ENCODE assay signal across 17 cellular contexts in genomic region chr10:44051584-44052385, GRCh38.
DNase-seq lines count a peak whose midpoint lies in the region; ATAC-seq and TF ChIP-seq lines count a peak whose summit lies in the region.
"Had no signal": no experiment of that assay in that cellular context is flagged by ENCODE, and none has a peak within 500 bp of the region (broad histone marks: within the 10 kb centered on the region; RNA-seq: fewer than 3 reads in every experiment).

No MANE protein-coding gene starts in this region.

- no peaks in the 10 kb centered on the region for H3K9me3 Mint-ChIP-seq in activated CD4-positive, alpha-beta T cell treated with anti-CD3 and anti-CD28 coated beads for 36 hours (ENCODE audit: low read depth)
- H3K9me3 Mint-ChIP-seq: naive thymus-derived CD4-positive, alpha-beta T cell had no signal

- H4K8ac ChIP-seq in mesenchymal stem cell (ENCODE audit: low read length): no peak overlapping the region

- H3K4me1 Mint-ChIP-seq in activated CD4-positive, alpha-beta T cell treated with anti-CD3 and anti-CD28 coated beads for 36 hours: no peaks in the 10 kb centered on the region

- H3K27me3 ChIP-seq in AG04450 (ENCODE audit: control insufficient read depth, insufficient read depth, low read length) (no peaks in the 10 kb centered on the region), mammary epithelial cell (ENCODE audit: insufficient read depth, low read length) (no peaks in the 10 kb centered on the region), mesenchymal stem cell (ENCODE audit: control insufficient read depth in 1 of 2, insufficient read depth in 1 of 2, low read length in 2 of 2) (peaks cover 16 to 26% of the 10 kb centered on the region in 2 experiments)

- no peak for ATAC-seq in activated CD4-positive, CD25-positive, alpha-beta regulatory T cell treated with anti-CD3 and anti-CD28 coated beads, Interleukin-2, amount 50 U/mL, for 24 hours
- ATAC-seq in activated CD4-positive, alpha-beta T cell treated with anti-CD3 and anti-CD28 coated beads for 36 hours: no peak
- ATAC-seq: naive thymus-derived CD4-positive, alpha-beta T cell; WTC11 had no signal

- H3K36me3 ChIP-seq in mammary epithelial cell (ENCODE audit: insufficient read depth, low read length): no peaks in the 10 kb centered on the region
- H3K36me3 ChIP-seq in mesenchymal stem cell (ENCODE audit: control insufficient read depth in 1 of 2, insufficient read depth in 2 of 2, low read depth in 1 of 2, low read length in 2 of 2): no peaks in the 10 kb centered on the region

- no peak overlapping the region for H2AK5ac ChIP-seq in mesenchymal stem cell (ENCODE audit: low read length, severe bottlenecking)

- H3K36me3 Mint-ChIP-seq in activated CD4-positive, alpha-beta T cell treated with anti-CD3 and anti-CD28 coated beads for 36 hours (ENCODE audit: low read depth): no peaks in the 10 kb centered on the region
- H3K36me3 Mint-ChIP-seq: naive thymus-derived CD4-positive, alpha-beta T cell; WTC11 had no signal

- no peak overlapping the region for H3K27ac Mint-ChIP-seq in activated CD4-positive, alpha-beta T cell treated with anti-CD3 and anti-CD28 coated beads for 36 hours
- H3K27ac Mint-ChIP-seq: naive thymus-derived CD4-positive, alpha-beta T cell; WTC11 had no signal

- H2AFZ ChIP-seq in mammary epithelial cell (ENCODE audit: low read depth, low read length) (no peak overlapping the region), mesenchymal stem cell (ENCODE audit: low read depth, low read length) (no peak overlapping the region)

- intact Hi-C loops in mammary epithelial cell (cut with micrococcal nuclease): no loop called here
- intact Hi-C loops in activated CD4-positive, alpha-beta T cell treated with anti-CD3 and anti-CD28 coated beads for 36 hours (cut with DNase I, micrococcal nuclease): no loop called here

- H3K4me3 ChIP-seq in AG04450 (ENCODE audit: low read depth, low read length): no peak overlapping the region
- H3K4me3 ChIP-seq in mammary epithelial cell (replicated peaks in 1 of 3; ENCODE audit: insufficient read depth in 1 of 3, low read depth in 2 of 3, low read length in 3 of 3): no peak overlapping the region
- no peak overlapping the region for H3K4me3 ChIP-seq in mesenchymal stem cell (ENCODE audit: insufficient read depth in 1 of 2, low read depth in 1 of 2, low read length in 2 of 2)
- H3K4me3 ChIP-seq: skin epidermis had no signal

- no peak overlapping the region for H2BK5ac ChIP-seq in mesenchymal stem cell (ENCODE audit: low read depth, low read length, poor library complexity, severe bottlenecking)

- no peak overlapping the region for H3K9ac ChIP-seq in mammary epithelial cell (ENCODE audit: insufficient read depth, low read length)
- no peak overlapping the region for H3K9ac ChIP-seq in mesenchymal stem cell (ENCODE audit: low read length)

- H3K18ac ChIP-seq in mesenchymal stem cell (ENCODE audit: low read depth in 1 of 2, low read length in 2 of 2): no peak overlapping the region

- 45% methylated on average over 10 of the region's 10 CpGs for WGBS in mammary epithelial cell (ENCODE audit: low coverage, missing lambda C conversion rate)
- WGBS in mesenchymal stem cell: 56% methylated on average over 8 of the region's 10 CpGs

- H3K23ac ChIP-seq in mesenchymal stem cell (ENCODE audit: low read length in 2 of 2): no peak overlapping the region

- H3K9me3 ChIP-seq in AG04450 (ENCODE audit: control insufficient read depth, insufficient read depth, low read length) (no peaks in the 10 kb centered on the region), mammary epithelial cell (replicated peaks; ENCODE audit: insufficient read depth, low read length) (peaks cover 9% of the 10 kb centered on the region), mesenchymal stem cell (ENCODE audit: control insufficient read depth, low read length) (no peaks in the 10 kb centered on the region)

- H4K20me1 ChIP-seq in mammary epithelial cell (ENCODE audit: insufficient read depth, low read length): no peaks in the 10 kb centered on the region

- H4K91ac ChIP-seq in mesenchymal stem cell (ENCODE audit: low read length): no peak overlapping the region

- no peak overlapping the region for H3K14ac ChIP-seq in mesenchymal stem cell (ENCODE audit: low read length in 2 of 2)

- in situ Hi-C loops in mammary epithelial cell (cut with MboI; ENCODE audit: low sequenced_read_pairs in 2 of 2): no loop called here

- H3K4me1 ChIP-seq in mammary epithelial cell (ENCODE audit: insufficient read depth, low read length) (no peaks in the 10 kb centered on the region), mesenchymal stem cell (ENCODE audit: control insufficient read depth, insufficient read depth, low read depth, low read length) (peaks cover 10% of the 10 kb centered on the region)

- CTCF ChIA-PET in AG04450 (lab: Charles Lee): no interaction called here
- CTCF ChIA-PET in mammary epithelial cell (lab: Charles Lee; ENCODE audit: low non-redundant PET): no interaction called here
- CTCF ChIA-PET in activated CD4-positive, alpha-beta T cell treated with anti-CD3 and anti-CD28 coated beads for 36 hours (lab: Charles Lee): interaction anchor here (1.3 kb wide), 1 partner anchor 208 kb away, joined by 3 read pairs; no protein-coding TSS in a partner anchor

- H3K79me1 ChIP-seq in mesenchymal stem cell (replicated peaks; ENCODE audit: low read length, poor library complexity, severe bottlenecking): no peaks in the 10 kb centered on the region

- BruUV-seq in mammary epithelial cell (replicated peaks; lab: Mats Ljungman, UMichigan): no TSS peak

- no peak overlapping the region for H2BK15ac ChIP-seq in mesenchymal stem cell (ENCODE audit: low read depth, poor library complexity, severe bottlenecking)

- H3K4ac ChIP-seq in mesenchymal stem cell (ENCODE audit: low read depth in 1 of 2, low read length in 2 of 2): no peak overlapping the region

- dilution Hi-C loops in mammary epithelial cell (cut with HindIII; ENCODE audit: low sequenced_read_pairs): no loop called here

- H3K27ac ChIP-seq in AG04450 (ENCODE audit: low read depth, low read length) (no peak overlapping the region), mammary epithelial cell (ENCODE audit: insufficient read depth, low read depth, low read length) (no peak overlapping the region), mesenchymal stem cell (ENCODE audit: low read length, poor library complexity, severe bottlenecking) (no peak overlapping the region)
- H3K27ac ChIP-seq: epithelial cell of prostate, skin epidermis had no signal

- DNase-seq in AG04450 (ENCODE audit: low read depth, low spot score): peak; percentile 18
- DNase-seq in HT1080 (ENCODE audit: low read depth): peak; percentile 38
- DNase-seq in mammary epithelial cell: peak; percentile 64
- peak; percentile 9 for DNase-seq in mesenchymal stem cell
- no peak for DNase-seq in NCI-H1417 (lab: John Stamatoyannopoulos, UW)
- DNase-seq in SIG-M5 treated with dmso at 0.1 percent for 504 hours (lab: John Stamatoyannopoulos, UW; ENCODE audit: unreplicated experiment): no peak
- DNase-seq in activated CD4-positive, alpha-beta T cell treated with anti-CD3 and anti-CD28 coated beads for 36 hours: no peak
- DNase-seq: activated T-cell treated with anti-CD3 and anti-CD28 coated beads, Interleukin-2, amount 50 U/mL, for 1 hour; aorta; naive thymus-derived CD4-positive, alpha-beta T cell; NCI-H1105 treated with DMSO at 0.1 percent for 48 hours; NCI-H524; SIG-M5 had no signal

- H3K4me2 ChIP-seq in mammary epithelial cell (ENCODE audit: insufficient read depth, low read depth, low read length) (no peak overlapping the region), mesenchymal stem cell (ENCODE audit: low read length, poor library complexity, severe bottlenecking) (no peak overlapping the region)

- H3K79me2 ChIP-seq in mammary epithelial cell (ENCODE audit: insufficient read depth, low read length): no peaks in the 10 kb centered on the region

- H3K27me3 Mint-ChIP-seq in activated CD4-positive, alpha-beta T cell treated with anti-CD3 and anti-CD28 coated beads for 36 hours: peaks cover 11% of the 10 kb centered on the region

- TF ChIP-seq CTCF in AG04450 (IDR thresholded peaks at IDR 0.05; ENCODE audit: low read depth, low read length) (no peak), mammary epithelial cell (conservative IDR thresholded peaks at IDR 0.05 in 1 of 2, IDR thresholded peaks at IDR 0.05 in 1 of 2; ENCODE audit: extremely low read depth in 1 of 2, insufficient read depth in 1 of 2, low read depth in 1 of 2, low read length in 2 of 2) (no peak)

- no peak overlapping the region for H2BK120ac ChIP-seq in mesenchymal stem cell (ENCODE audit: low read depth, low read length)

- H2BK12ac ChIP-seq in mesenchymal stem cell (ENCODE audit: low read length in 2 of 2): no peak overlapping the region

- POLR2A ChIA-PET in AG04450 (lab: Yijun Ruan, JAX): no interaction called here
- POLR2A ChIA-PET in activated CD4-positive, alpha-beta T cell treated with anti-CD3 and anti-CD28 coated beads for 36 hours (lab: Charles Lee): no interaction called here

- H3K4me3 Mint-ChIP-seq in activated CD4-positive, alpha-beta T cell treated with anti-CD3 and anti-CD28 coated beads for 36 hours: no peak overlapping the region
- H3K4me3 Mint-ChIP-seq: naive thymus-derived CD4-positive, alpha-beta T cell; WTC11 had no signal

Comparison
In these comparisons a context has a peak if more than half of its experiments do, and no peak if none do; other contexts are left out.
1. DNase-seq: peak in AG04450 (single experiment), HT1080 (single experiment), mammary epithelial cell (single experiment) and mesenchymal stem cell (single experiment); none in NCI-H1417 (0 of 3), SIG-M5 treated with dmso at 0.1 percent for 504 hours (single experiment) and activated CD4-positive, alpha-beta T cell treated with anti-CD3 and anti-CD28 coated beads for 36 hours (single experiment).